15 cellular contexts compared by ENCODE assay signal in genomic region chr17:37039269-37039668, GRCh38.
DNase-seq lines count a peak whose midpoint lies in the region; ATAC-seq and TF ChIP-seq lines count a peak whose summit lies in the region.
"Had no signal": no experiment of that assay in that cellular context is flagged by ENCODE, and none has a peak within 500 bp of the region (broad histone marks: within the 10 kb centered on the region; RNA-seq: fewer than 3 reads in every experiment).

No MANE protein-coding gene starts in this region.

- DNase-seq in NCI-H2171 treated with DMSO at 0.1 percent for 48 hours (lab: John Stamatoyannopoulos, UW) (peak; percentile 58), NCI-H2171 (lab: John Stamatoyannopoulos, UW) (no peak), NCI-H1436 treated with DMSO at 0.1 percent for 48 hours (lab: John Stamatoyannopoulos, UW) (peak; percentile 62), neural crest cell (ENCODE audit: low read depth, low spot score) (no peak), foreskin melanocyte (no peak), H7 (no peak)
- no peak for DNase-seq in stimulated activated naive CD8-positive, alpha-beta T cell treated with anti-CD3 and anti-CD28 coated beads, Interleukin-15, amount 100 ng/mL, for 72 hours
- DNase-seq: 8988T, DMS153, Karpas-422, NCI-H187, SW 1271 had no signal

- H3K4me3 ChIP-seq in H7 (ENCODE audit: insufficient read depth, low read depth, low read length): no peak overlapping the region
- H3K4me3 ChIP-seq: BLaER1, SJSA1 had no signal

- H3K27me3 Mint-ChIP-seq in activated T-helper 17 cell treated with anti-CD3 and anti-CD28 coated beads, Interleukin-2, amount 50 U/mL, for 72 hours: no peaks in the 10 kb centered on the region
- H3K27me3 Mint-ChIP-seq in neural crest cell (ENCODE audit: low read depth): no peaks in the 10 kb centered on the region
- no peaks in the 10 kb centered on the region for H3K27me3 Mint-ChIP-seq in stimulated activated naive CD8-positive, alpha-beta T cell treated with anti-CD3 and anti-CD28 coated beads, Interleukin-15, amount 100 ng/mL, for 72 hours

- H3K36me3 Mint-ChIP-seq in activated T-helper 17 cell treated with anti-CD3 and anti-CD28 coated beads, Interleukin-2, amount 50 U/mL, for 72 hours (ENCODE audit: low read depth): peaks cover 56% of the 10 kb centered on the region
- H3K36me3 Mint-ChIP-seq in neural crest cell (ENCODE audit: low read depth): peaks cover 13% of the 10 kb centered on the region

- H3K4me3 Mint-ChIP-seq in activated T-helper 17 cell treated with anti-CD3 and anti-CD28 coated beads, Interleukin-2, amount 50 U/mL, for 72 hours: no peak overlapping the region
- no peak overlapping the region for H3K4me3 Mint-ChIP-seq in neural crest cell
- H3K4me3 Mint-ChIP-seq in stimulated activated naive CD8-positive, alpha-beta T cell treated with anti-CD3 and anti-CD28 coated beads, Interleukin-15, amount 100 ng/mL, for 72 hours: no peak overlapping the region

- H3K9me3 Mint-ChIP-seq in activated T-helper 17 cell treated with anti-CD3 and anti-CD28 coated beads, Interleukin-2, amount 50 U/mL, for 72 hours: no peaks in the 10 kb centered on the region
- H3K9me3 Mint-ChIP-seq in neural crest cell: no peaks in the 10 kb centered on the region
- H3K9me3 Mint-ChIP-seq in stimulated activated naive CD8-positive, alpha-beta T cell treated with anti-CD3 and anti-CD28 coated beads, Interleukin-15, amount 100 ng/mL, for 72 hours: no peaks in the 10 kb centered on the region

- H3K36me3 ChIP-seq in H7 (replicated peaks; ENCODE audit: control insufficient read depth, insufficient read depth, low read length): peaks cover 1% of the 10 kb centered on the region; the same call in 1 of the 2 replicates

- no peak for ATAC-seq in activated T-helper 17 cell treated with anti-CD3 and anti-CD28 coated beads, Interleukin-2, amount 50 U/mL, for 72 hours (replicated peaks)
- no peak for ATAC-seq in stimulated activated naive CD8-positive, alpha-beta T cell treated with anti-CD3 and anti-CD28 coated beads, Interleukin-15, amount 100 ng/mL, for 72 hours

- peaks cover 5% of the 10 kb centered on the region for H3K4me1 Mint-ChIP-seq in activated T-helper 17 cell treated with anti-CD3 and anti-CD28 coated beads, Interleukin-2, amount 50 U/mL, for 72 hours
- H3K4me1 Mint-ChIP-seq in neural crest cell: peaks cover 11% of the 10 kb centered on the region
- peaks cover 7% of the 10 kb centered on the region for H3K4me1 Mint-ChIP-seq in stimulated activated naive CD8-positive, alpha-beta T cell treated with anti-CD3 and anti-CD28 coated beads, Interleukin-15, amount 100 ng/mL, for 72 hours

- TF ChIP-seq CTCF in neural crest cell (conservative IDR thresholded peaks at IDR 0.05): no peak

- H3K27ac Mint-ChIP-seq in activated T-helper 17 cell treated with anti-CD3 and anti-CD28 coated beads, Interleukin-2, amount 50 U/mL, for 72 hours: peak overlapping the region; percentile 51
- peak overlapping the region; percentile 29 for H3K27ac Mint-ChIP-seq in neural crest cell (ENCODE audit: unreplicated experiment)
- H3K27ac Mint-ChIP-seq in stimulated activated naive CD8-positive, alpha-beta T cell treated with anti-CD3 and anti-CD28 coated beads, Interleukin-15, amount 100 ng/mL, for 72 hours: peak overlapping the region in 1 of 2 donors; percentile 42

- no peaks in the 10 kb centered on the region for H3K27me3 ChIP-seq in H7 (ENCODE audit: control insufficient read depth, insufficient read depth, low read length)
- H3K27me3 ChIP-seq: BLaER1, SJSA1 had no signal

Comparison
In these comparisons a context has a peak if more than half of its experiments do, and no peak if none do; other contexts are left out.
1. DNase-seq: peak in NCI-H2171 treated with DMSO at 0.1 percent for 48 hours (single experiment) and NCI-H1436 treated with DMSO at 0.1 percent for 48 hours (single experiment); none in NCI-H2171 (single experiment), neural crest cell (single experiment), foreskin melanocyte (single experiment), stimulated activated naive CD8-positive, alpha-beta T cell treated with anti-CD3 and anti-CD28 coated beads, Interleukin-15, amount 100 ng/mL, for 72 hours (0 of 2) and H7 (single experiment).